11 cellular contexts compared by ENCODE assay signal in genomic region chr15:73985101-73985873, GRCh38. TPM values are rescaled to one million over a fixed set of nuclear protein-coding genes. Genes with fewer than 3 reads are reported as not detected.
A peak's percentile ranks its signal among the peaks of the same experiment; 100 is the strongest.
DNase-seq lines count a peak whose midpoint lies in the region; FAIRE-seq and TF ChIP-seq lines count a peak whose summit lies in the region.
"Had no signal": no experiment of that assay in that cellular context is flagged by ENCODE, and none has a peak within 500 bp of the region (broad histone marks: within the 10 kb centered on the region; RNA-seq: fewer than 3 reads in every experiment).

No MANE protein-coding gene starts in this region.

- peaks cover 0 to 17% of the 10 kb centered on the region in 2 donors for H3K36me3 ChIP-seq in ascending aorta
- no peaks in the 10 kb centered on the region for H3K36me3 ChIP-seq in mesodermal cell (ENCODE audit: control insufficient read depth, insufficient read depth, low read length)

- H3K27me3 ChIP-seq in HL-60 (ENCODE audit: insufficient read depth, poor library complexity, severe bottlenecking) (no peaks in the 10 kb centered on the region), ascending aorta (no peaks in the 10 kb centered on the region)

- TF ChIP-seq CTCF in HL-60 (IDR thresholded peaks at IDR 0.05; ENCODE audit: insufficient read depth, low read length) (no peak), ascending aorta (IDR thresholded peaks at IDR 0.05) (no peak)

- intact Hi-C loops in ascending aorta (cut with DNase I): no loop called here
- intact Hi-C loops in head of caudate nucleus (cut with DNase I): loop anchor here (10.0 kb wide), 1 partner anchor 60 kb away; no protein-coding TSS in a partner anchor

- no peak for FAIRE-seq in GM19239 (lab: Jason Lieb, UNC)

- peaks cover 28 to 58% of the 10 kb centered on the region in 2 donors for H3K4me1 ChIP-seq in ascending aorta
- H3K4me1 ChIP-seq in mesodermal cell (ENCODE audit: control insufficient read depth, insufficient read depth, low read length, poor library complexity, severe bottlenecking): peaks cover 22% of the 10 kb centered on the region

- DNase-seq in A172 (ENCODE audit: low spot score): peak; percentile 74
- DNase-seq in HL-60 (ENCODE audit: low read depth in 1 of 2, low spot score in 1 of 2): peak in 1 of 2 experiments; percentile 53
- DNase-seq in ascending aorta (ENCODE audit: low spot score in 2 of 2): no peak
- DNase-seq in head of caudate nucleus: no peak
- DNase-seq in GM19239 (ENCODE audit: insufficient read length, low spot score): no peak
- no peak for DNase-seq in nucleus accumbens (lab: John Stamatoyannopoulos, UW)
- no peak for DNase-seq in NCI-H2029 (lab: John Stamatoyannopoulos, UW)
- DNase-seq: activated CD4-positive, alpha-beta T cell treated with anti-CD3 and anti-CD28 coated beads, Interleukin-2, amount 10 ng/mL, durations not matched to agents 7 days and 5 days; NCI-H1417 treated with DMSO at 0.1 percent for 48 hours; stimulated activated naive CD4-positive, alpha-beta T cell treated with Interleukin-2 at 50 U/mL for 16 hours had no signal

- H3K4me3 ChIP-seq in HL-60 (replicated peaks; ENCODE audit: insufficient read depth, low read length) (no peak overlapping the region), ascending aorta (no peak overlapping the region), mesodermal cell (ENCODE audit: extremely low read depth, insufficient read depth, low read length, poor library complexity, severe bottlenecking) (no peak overlapping the region)

- H3K9me3 ChIP-seq in ascending aorta (no peaks in the 10 kb centered on the region), mesodermal cell (ENCODE audit: control insufficient read depth, low read length) (no peaks in the 10 kb centered on the region)

- 92 to 97% methylated on average over 12 to 13 of the region's 13 CpGs for WGBS in mesodermal cell (ENCODE audit: insufficient coverage in 2 of 2), 2 experiments

- peak overlapping the region; percentile 41 for H3K27ac ChIP-seq in HL-60 (replicated peaks)
- peak overlapping the region; percentile 97 to 99 for H3K27ac ChIP-seq in ascending aorta
- H3K27ac ChIP-seq in mesodermal cell (ENCODE audit: low read depth, low read length, severe bottlenecking): peak overlapping the region; percentile 41

RNA-seq across cellular contexts. Expression of gene STOML1, which starts 6.8 kb away (rescaled TPM):
- 14.6 and 26.8 TPM in 2 replicates for total RNA-seq in A172 (2014; rRNA removed; shearing (Covaris generic))
- 15.3 TPM for total RNA-seq in ascending aorta
- polyA plus RNA-seq in mesodermal cell (2013, experiment 1 of 2): 6.7 TPM
- 7.2 TPM for polyA plus RNA-seq in mesodermal cell (2013, experiment 2 of 2)

RNA-seq across cellular contexts. Expression of gene PML, which starts 9.2 kb away (rescaled TPM):
- total RNA-seq in A172 (2014; rRNA removed; shearing (Covaris generic)): 59.9 and 61.1 TPM in 2 replicates
- 227 TPM for total RNA-seq in ascending aorta
- 35.5 TPM for polyA plus RNA-seq in mesodermal cell (2013, experiment 1 of 2)
- 28.0 TPM for polyA plus RNA-seq in mesodermal cell (2013, experiment 2 of 2)

RNA-seq across cellular contexts. Expression of gene LOXL1, which starts 59.0 kb away (rescaled TPM):
- 91.0 and 92.8 TPM in 2 replicates for total RNA-seq in A172 (2014; rRNA removed; shearing (Covaris generic))
- 260 TPM for total RNA-seq in ascending aorta
- 126 TPM for polyA plus RNA-seq in mesodermal cell (2013, experiment 1 of 2)
- 114 TPM for polyA plus RNA-seq in mesodermal cell (2013, experiment 2 of 2)

Comparison
In these comparisons a context has a peak if more than half of its experiments do, and no peak if none do; other contexts are left out.
1. H3K27ac ChIP-seq: peak in every context shown above with its lines; median percentile 98 in ascending aorta; 41 in HL-60; 41 in mesodermal cell.